Comparison of ENCODE assay signal across 8 cellular contexts in the genomic region with DNA sequence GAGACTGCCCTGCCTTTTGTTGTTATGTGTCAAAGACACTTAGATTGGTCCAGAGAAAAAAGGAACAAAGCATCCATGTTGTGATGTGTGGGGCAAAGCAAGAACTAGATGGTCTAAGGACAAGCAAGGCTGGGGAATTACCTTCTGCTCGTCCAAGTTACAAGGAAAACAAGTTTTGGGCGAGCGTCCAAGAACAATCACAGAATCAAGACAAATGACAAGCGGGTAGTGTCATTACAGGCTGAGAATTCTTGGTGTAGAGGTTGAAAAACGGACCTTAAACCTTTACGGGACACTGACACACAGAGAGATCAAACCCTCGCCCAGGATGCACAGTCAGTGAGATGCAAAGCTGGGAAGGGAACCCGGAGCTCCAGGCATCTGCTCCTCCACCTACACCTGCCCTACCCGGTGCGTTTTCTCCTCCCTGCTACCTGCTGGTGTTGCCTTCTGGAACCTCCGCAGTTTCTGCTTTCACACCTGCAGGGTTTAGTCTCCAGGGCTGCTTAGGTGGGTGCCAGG. TPM values are rescaled to one million over a fixed set of nuclear protein-coding genes. Genes with fewer than 3 reads are reported as not detected.
DNase-seq lines count a peak whose midpoint lies in the region; ATAC-seq and TF ChIP-seq lines count a peak whose summit lies in the region.

No MANE protein-coding gene starts in this region.

- peaks cover 24% of the 10 kb centered on the region for H3K9me3 Mint-ChIP-seq in activated T-helper 2 cell treated with anti-CD3 and anti-CD28 coated beads, Interferon-gamma antibody, Interleukin-2, Interleukin-4, amounts not matched to agents 10 μg/mL and 5 μg/mL and 100 μg/mL, durations not matched to agents 14 hours and 24 hours and 36 hours

- H3K27me3 ChIP-seq in kidney epithelial cell (ENCODE audit: control insufficient read depth, insufficient read depth, low read length): no peaks in the 10 kb centered on the region

- peaks cover 3% of the 10 kb centered on the region for H3K27me3 Mint-ChIP-seq in activated T-helper 2 cell treated with anti-CD3 and anti-CD28 coated beads, Interferon-gamma antibody, Interleukin-2, Interleukin-4, amounts not matched to agents 10 μg/mL and 5 μg/mL and 100 μg/mL, durations not matched to agents 14 hours and 24 hours and 36 hours (ENCODE audit: low read depth)

- H3K4me3 ChIP-seq in GM12875 (ENCODE audit: low read depth, low read length) (peak overlapping the region; percentile 91), kidney epithelial cell (ENCODE audit: low read depth, low read length) (peak overlapping the region; percentile 59)

- H3K4me3 Mint-ChIP-seq in activated T-helper 2 cell treated with anti-CD3 and anti-CD28 coated beads, Interferon-gamma antibody, Interleukin-2, Interleukin-4, amounts not matched to agents 10 μg/mL and 5 μg/mL and 100 μg/mL, durations not matched to agents 14 hours and 24 hours and 36 hours (ENCODE audit: low read depth): peak overlapping the region; percentile 75

- DNase-seq in activated T-helper 2 cell treated with anti-CD3 and anti-CD28 coated beads, Interferon-gamma antibody, Interleukin-2, Interleukin-4, amounts not matched to agents 10 μg/mL and 5 μg/mL and 100 μg/mL, durations not matched to agents 14 hours and 24 hours and 36 hours (ENCODE audit: low spot score): no peak
- DNase-seq in kidney epithelial cell (ENCODE audit: low read depth): no peak
- DNase-seq in superior temporal gyrus (ENCODE audit: extremely low spot score): peak; percentile 26
- DNase-seq in putamen (ENCODE audit: low spot score): no peak
- DNase-seq in NK-92 treated with Interleukin-12 subunit alpha and Interleukin-12 subunit beta, amount 100 ng/mL, for 24 hours (lab: John Stamatoyannopoulos, UW): no peak
- no peak for DNase-seq in NCI-H524 (lab: John Stamatoyannopoulos, UW)

- ATAC-seq in HG03097 (IDR thresholded peaks at IDR 0.05; ENCODE audit: low FRiP score, unreplicated experiment): peak; percentile 5

- H3K36me3 ChIP-seq in kidney epithelial cell (ENCODE audit: control insufficient read depth, insufficient read depth, low read length): peaks cover 1% of the 10 kb centered on the region

- TF ChIP-seq CTCF in GM12875 (IDR thresholded peaks at IDR 0.05; ENCODE audit: borderline replicate concordance, insufficient read depth, low read depth, low read length) (no peak), kidney epithelial cell (IDR thresholded peaks at IDR 0.05; ENCODE audit: insufficient read depth, low read length, poor library complexity, severe bottlenecking) (no peak)

- intact Hi-C loops in activated T-helper 2 cell treated with anti-CD3 and anti-CD28 coated beads, Interferon-gamma antibody, Interleukin-2, Interleukin-4, amounts not matched to agents 10 μg/mL and 5 μg/mL and 100 μg/mL, durations not matched to agents 14 hours and 24 hours and 36 hours (cut with micrococcal nuclease): loop anchor here (1.0 to 2.0 kb wide), 6 partner anchors 11 to 172 kb away; a partner anchor contains a TSS

- H3K27ac Mint-ChIP-seq in activated T-helper 2 cell treated with anti-CD3 and anti-CD28 coated beads, Interferon-gamma antibody, Interleukin-2, Interleukin-4, amounts not matched to agents 10 μg/mL and 5 μg/mL and 100 μg/mL, durations not matched to agents 14 hours and 24 hours and 36 hours: no peak overlapping the region

- peaks cover 19% of the 10 kb centered on the region for H3K36me3 Mint-ChIP-seq in activated T-helper 2 cell treated with anti-CD3 and anti-CD28 coated beads, Interferon-gamma antibody, Interleukin-2, Interleukin-4, amounts not matched to agents 10 μg/mL and 5 μg/mL and 100 μg/mL, durations not matched to agents 14 hours and 24 hours and 36 hours (ENCODE audit: low read depth)

- peaks cover 19% of the 10 kb centered on the region for H3K4me1 Mint-ChIP-seq in activated T-helper 2 cell treated with anti-CD3 and anti-CD28 coated beads, Interferon-gamma antibody, Interleukin-2, Interleukin-4, amounts not matched to agents 10 μg/mL and 5 μg/mL and 100 μg/mL, durations not matched to agents 14 hours and 24 hours and 36 hours (ENCODE audit: low read depth)

RNA-seq across cellular contexts. Expression of a gene that starts 0.5 kb away (rescaled TPM):
- 9.6 and 11.3 TPM in 2 replicates for total RNA-seq in activated T-helper 2 cell treated with anti-CD3 and anti-CD28 coated beads, Interferon-gamma antibody, Interleukin-2, Interleukin-4, amounts not matched to agents 10 μg/mL and 5 μg/mL and 100 μg/mL, durations not matched to agents 14 hours and 24 hours and 36 hours
- total RNA-seq in kidney epithelial cell: 5.0 and 5.8 TPM in 2 replicates

RNA-seq across cellular contexts. Expression of a gene that starts 10.9 kb away (rescaled TPM):
- 3.2 and 3.4 TPM in 2 replicates for total RNA-seq in activated T-helper 2 cell treated with anti-CD3 and anti-CD28 coated beads, Interferon-gamma antibody, Interleukin-2, Interleukin-4, amounts not matched to agents 10 μg/mL and 5 μg/mL and 100 μg/mL, durations not matched to agents 14 hours and 24 hours and 36 hours
- total RNA-seq in kidney epithelial cell: 4.2 and 4.8 TPM in 2 replicates

RNA-seq across cellular contexts. Expression of a gene that starts 16.0 kb away (rescaled TPM):
- 11.6 and 12.3 TPM in 2 replicates for total RNA-seq in activated T-helper 2 cell treated with anti-CD3 and anti-CD28 coated beads, Interferon-gamma antibody, Interleukin-2, Interleukin-4, amounts not matched to agents 10 μg/mL and 5 μg/mL and 100 μg/mL, durations not matched to agents 14 hours and 24 hours and 36 hours
- total RNA-seq in kidney epithelial cell: 7.2 and 12.3 TPM in 2 replicates

RNA-seq across cellular contexts. Expression of a gene that starts 25.3 kb away (rescaled TPM):
- total RNA-seq in activated T-helper 2 cell treated with anti-CD3 and anti-CD28 coated beads, Interferon-gamma antibody, Interleukin-2, Interleukin-4, amounts not matched to agents 10 μg/mL and 5 μg/mL and 100 μg/mL, durations not matched to agents 14 hours and 24 hours and 36 hours: 6.6 and 6.9 TPM in 2 replicates
- 10.8 and 13.1 TPM in 2 replicates for total RNA-seq in kidney epithelial cell

RNA-seq across cellular contexts. Expression of a gene that starts 42.4 kb away (rescaled TPM):
- total RNA-seq in activated T-helper 2 cell treated with anti-CD3 and anti-CD28 coated beads, Interferon-gamma antibody, Interleukin-2, Interleukin-4, amounts not matched to agents 10 μg/mL and 5 μg/mL and 100 μg/mL, durations not matched to agents 14 hours and 24 hours and 36 hours: 11.2 and 12.2 TPM in 2 replicates
- 6.6 and 7.1 TPM in 2 replicates for total RNA-seq in kidney epithelial cell
